ENCODE assay signal across 8 cellular contexts in the genomic region with DNA sequence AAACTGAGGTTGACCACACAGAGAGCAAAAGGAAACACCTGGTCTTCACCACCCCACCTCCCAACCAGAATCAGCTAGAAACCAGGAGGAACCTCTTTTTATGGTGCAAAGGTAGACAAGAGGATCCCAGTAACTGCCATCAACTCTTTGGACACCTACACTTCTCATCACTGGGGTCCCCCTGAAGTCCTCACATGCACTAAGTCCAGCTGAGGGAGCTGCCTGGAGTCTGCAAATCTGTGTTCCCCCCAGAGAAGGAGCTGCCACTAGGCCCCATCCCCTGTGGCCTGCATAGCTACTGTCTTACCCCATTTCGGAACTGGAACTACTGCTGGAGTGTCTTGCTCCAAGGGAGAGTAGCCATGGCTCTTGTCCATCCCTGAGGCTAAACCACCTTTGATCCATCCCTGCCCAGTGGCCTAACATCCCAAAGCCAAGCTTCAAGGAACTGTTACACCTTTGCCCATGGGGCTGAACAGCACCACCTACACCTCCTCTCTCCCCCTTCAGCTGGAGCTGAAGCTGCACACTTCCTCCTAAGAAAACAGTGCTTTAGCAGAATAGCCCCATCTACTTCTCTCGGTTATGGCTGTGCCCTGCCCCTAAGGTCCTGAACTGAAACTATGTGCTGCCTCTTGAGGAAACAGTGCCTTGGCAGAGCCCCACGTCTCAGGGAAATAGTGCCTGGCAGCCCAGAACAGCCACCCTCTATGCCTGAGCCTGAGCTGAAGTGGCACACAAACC.
DNase-seq lines count a peak whose midpoint lies in the region; ATAC-seq and TF ChIP-seq lines count a peak whose summit lies in the region.

No MANE protein-coding gene starts in this region.

- intact Hi-C loops in colonic mucosa (cut with DNase I): no loop called here

- TF ChIP-seq POLR2A in GM15510 (IDR thresholded peaks at IDR 0.05; ENCODE audit: borderline replicate concordance, extremely low read depth, insufficient read length): peak; percentile 30

- H3K4me3 ChIP-seq in HL-60 (replicated peaks; ENCODE audit: insufficient read depth, low read length) (no peak overlapping the region), colonic mucosa (no peak overlapping the region)

- peaks cover 7% of the 10 kb centered on the region for H3K9me3 Mint-ChIP-seq in chondrocyte (ENCODE audit: low read depth)

- no peaks in the 10 kb centered on the region for H3K4me1 ChIP-seq in colonic mucosa

- no peaks in the 10 kb centered on the region for H3K27me3 ChIP-seq in HL-60 (ENCODE audit: insufficient read depth, poor library complexity, severe bottlenecking)
- no peaks in the 10 kb centered on the region for H3K27me3 ChIP-seq in colonic mucosa

- H3K9me3 ChIP-seq in colonic mucosa: no peaks in the 10 kb centered on the region

- H3K27ac ChIP-seq in HL-60 (replicated peaks): peak overlapping the region; percentile 50
- peak overlapping the region; percentile 43 for H3K27ac ChIP-seq in colonic mucosa

- no peak overlapping the region for H3K27ac Mint-ChIP-seq in chondrocyte (ENCODE audit: unreplicated experiment)

- H3K4me1 Mint-ChIP-seq in chondrocyte (ENCODE audit: low read depth): no peaks in the 10 kb centered on the region

- TF ChIP-seq CTCF in HL-60 (IDR thresholded peaks at IDR 0.05; ENCODE audit: insufficient read depth, low read length) (no peak), colonic mucosa (IDR thresholded peaks at IDR 0.05) (no peak), chondrocyte (IDR thresholded peaks at IDR 0.05) (no peak)

- peaks cover 5% of the 10 kb centered on the region for H3K27me3 Mint-ChIP-seq in chondrocyte (ENCODE audit: low read depth)

- H3K9ac ChIP-seq in colonic mucosa (ENCODE audit: low read depth in 2 of 2, low read length in 2 of 2): no peak overlapping the region

- peak; percentile 76 for ATAC-seq in GM21423 (IDR thresholded peaks at IDR 0.05; ENCODE audit: unreplicated experiment)

- no peak overlapping the region for H3K4me3 Mint-ChIP-seq in chondrocyte (ENCODE audit: unreplicated experiment)

- no peaks in the 10 kb centered on the region for H3K36me3 Mint-ChIP-seq in chondrocyte (ENCODE audit: low read depth)

- no peaks in the 10 kb centered on the region for H3K36me3 ChIP-seq in colonic mucosa

- peak in 1 of 2 experiments; percentile 64 for DNase-seq in HL-60 (ENCODE audit: low read depth in 1 of 2, low spot score in 1 of 2)
- DNase-seq in colonic mucosa: no peak
- no peak for DNase-seq in NCI-H2171 treated with DMSO at 0.1 percent for 48 hours (lab: John Stamatoyannopoulos, UW)
- no peak for DNase-seq in chondrocyte (ENCODE audit: low spot score)
- DNase-seq in EL: no peak
- no peak for DNase-seq in NCI-H524 (lab: John Stamatoyannopoulos, UW)
